Comparison of ENCODE assay signal across 1 cellular context in the genomic region with DNA sequence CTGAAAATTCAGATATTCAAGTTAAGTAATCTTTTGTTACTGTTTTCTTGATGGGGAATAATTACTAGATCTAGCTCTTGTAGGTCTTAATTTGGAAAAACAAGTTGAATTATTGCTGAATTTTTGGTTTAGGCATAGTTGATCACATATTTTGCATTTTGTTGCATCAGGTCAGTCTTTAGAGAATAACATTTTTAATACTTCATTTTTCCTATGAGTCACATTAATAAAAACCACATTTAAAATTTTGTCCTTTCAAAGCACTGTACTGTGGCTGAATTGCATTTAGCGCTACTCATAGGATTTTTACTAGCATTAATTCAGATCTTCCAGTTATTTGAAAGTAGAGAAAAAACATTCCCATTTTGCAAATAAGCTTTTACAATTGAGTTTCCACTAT.
TF ChIP-seq lines count a peak whose summit lies in the region.

No MANE protein-coding gene starts in this region.

TF ChIP-seq in HCT116, 20 proteins besides CTCF, POLR2A, EP300 and RAD21:
- no peak for TF ChIP-seq EZH2phosphoT487 (IDR thresholded peaks at IDR 0.05; ENCODE audit: borderline replicate concordance)
- TF ChIP-seq, protein P1, sequence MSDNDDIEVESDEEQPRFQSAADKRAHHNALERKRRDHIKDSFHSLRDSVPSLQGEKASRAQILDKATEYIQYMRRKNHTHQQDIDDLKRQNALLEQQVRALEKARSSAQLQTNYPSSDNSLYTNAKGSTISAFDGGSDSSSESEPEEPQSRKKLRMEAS (IDR thresholded peaks at IDR 0.05), result no peak
- TF ChIP-seq JUND (IDR thresholded peaks at IDR 0.05), result no peak
- TF ChIP-seq POLR2AphosphoS5 (IDR thresholded peaks at IDR 0.05; ENCODE audit: low read depth, low read length), result no peak
- no peak for TF ChIP-seq ZNF274 (IDR thresholded peaks at IDR 0.05; ENCODE audit: low read depth, low read length)
- no peak for TF ChIP-seq YY1 (IDR thresholded peaks at IDR 0.05; ENCODE audit: extremely low read depth, insufficient replicate concordance, low read depth, low read length)
- TF ChIP-seq TCF7L2 (IDR thresholded peaks at IDR 0.05; ENCODE audit: borderline replicate concordance, extremely low read depth, insufficient read depth, insufficient read length), result no peak
- TF ChIP-seq, protein P2, sequence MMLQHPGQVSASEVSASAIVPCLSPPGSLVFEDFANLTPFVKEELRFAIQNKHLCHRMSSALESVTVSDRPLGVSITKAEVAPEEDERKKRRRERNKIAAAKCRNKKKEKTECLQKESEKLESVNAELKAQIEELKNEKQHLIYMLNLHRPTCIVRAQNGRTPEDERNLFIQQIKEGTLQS (IDR thresholded peaks at IDR 0.05), result no peak
- TF ChIP-seq ELF1 (IDR thresholded peaks at IDR 0.05; ENCODE audit: borderline replicate concordance, low read depth), result no peak
- TF ChIP-seq CBX3 (IDR thresholded peaks at IDR 0.05; ENCODE audit: low read depth), result no peak
TF ChIP-seq in HCT116: peak in this region for 0.
